Comparison of ENCODE assay signal across 8 cellular contexts in the genomic region with DNA sequence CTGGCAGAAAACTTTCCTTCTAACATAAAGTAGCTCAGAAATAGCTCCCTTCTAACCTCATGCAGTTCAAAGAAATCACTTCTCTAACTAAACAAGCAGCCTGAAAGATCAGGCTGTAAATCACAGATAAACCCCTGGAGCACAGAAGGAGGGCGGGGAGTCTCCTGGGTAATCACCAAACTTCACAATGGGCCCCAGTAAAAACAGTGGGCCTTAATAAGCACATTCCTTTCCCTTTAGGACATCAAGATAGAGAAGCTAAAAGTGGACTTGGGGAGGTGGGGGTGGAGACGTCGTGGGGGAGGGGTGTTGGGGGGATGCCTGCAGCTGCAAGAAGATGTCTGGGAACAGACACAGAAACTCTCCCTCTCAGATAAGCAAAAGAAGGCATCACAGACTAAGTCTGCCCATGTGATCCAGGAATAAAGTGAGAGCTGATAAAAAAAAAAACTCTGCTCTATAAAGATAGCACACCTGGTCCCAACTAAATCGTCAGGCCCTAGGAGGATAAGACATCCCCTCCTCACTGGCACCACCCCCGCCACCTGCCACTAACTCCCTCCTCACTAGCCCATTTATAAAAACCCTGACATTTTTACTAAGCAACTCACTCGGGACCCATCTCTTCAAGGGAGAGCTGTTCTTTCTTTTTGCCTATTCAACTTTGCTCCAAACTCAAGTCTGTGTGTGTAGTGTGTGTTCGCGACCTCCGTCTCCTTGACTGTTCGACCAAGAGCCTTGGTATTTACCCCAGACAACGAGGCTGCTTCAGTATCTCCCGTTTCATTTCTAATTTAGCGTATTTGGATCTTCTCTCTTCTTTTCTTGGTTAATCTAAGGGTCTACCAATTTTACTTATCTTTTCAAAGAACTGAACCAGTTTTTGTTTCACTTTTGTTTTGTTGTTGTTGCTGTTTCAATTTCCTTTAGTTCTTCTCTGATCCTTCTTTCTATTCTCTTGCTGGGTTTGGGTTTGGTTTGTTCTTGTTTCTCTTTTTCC. TPM values are rescaled to one million over a fixed set of nuclear protein-coding genes. Genes with fewer than 3 reads are reported as not detected.
DNase-seq lines count a peak whose midpoint lies in the region; ATAC-seq and TF ChIP-seq lines count a peak whose summit lies in the region.

No MANE protein-coding gene starts in this region.

- 4 to 11% (median 5%) methylated on average over 13 of the region's 13 CpGs for WGBS in stomach, 5 donors

- CTCF ChIA-PET in activated CD4-positive, alpha-beta T cell treated with anti-CD3 and anti-CD28 coated beads for 36 hours (lab: Charles Lee) = interaction anchor here (1.2 kb wide), 1 partner anchor 20 kb away, joined by 3 read pairs; no protein-coding TSS in a partner anchor

- peak overlapping the region; percentile 36 to 58 (median 45) for H3K4me3 ChIP-seq in breast epithelium
- H3K4me3 ChIP-seq in kidney epithelial cell (ENCODE audit: low read depth, low read length) = peak overlapping the region; percentile 41
- H3K4me3 ChIP-seq in stomach = peak overlapping the region; percentile 39 to 47 (median 44)

- no peaks in the 10 kb centered on the region for H3K27me3 Mint-ChIP-seq in activated CD4-positive, alpha-beta T cell treated with anti-CD3 and anti-CD28 coated beads for 36 hours

- POLR2A ChIA-PET in activated CD4-positive, alpha-beta T cell treated with anti-CD3 and anti-CD28 coated beads for 36 hours (lab: Charles Lee) = interaction anchor here (0.6 kb wide), 1 partner anchor 38 kb away, joined by 3 read pairs; no protein-coding TSS in a partner anchor

- peaks cover 36% of the 10 kb centered on the region for H3K4me1 Mint-ChIP-seq in activated CD4-positive, alpha-beta T cell treated with anti-CD3 and anti-CD28 coated beads for 36 hours

- intact Hi-C loops in activated CD4-positive, alpha-beta T cell treated with anti-CD3 and anti-CD28 coated beads for 36 hours (cut with DNase I, micrococcal nuclease) = loop anchor here (2.0 to 10.0 kb wide), 4 partner anchors 37 to 660 kb away; a partner anchor contains a TSS
- intact Hi-C loops in breast epithelium (cut with DNase I; ENCODE audit: low total_unique reads) (no loop called here), stomach (cut with DNase I; ENCODE audit: low total_unique reads) (no loop called here)

- H3K36me3 ChIP-seq in breast epithelium = no peaks in the 10 kb centered on the region
- H3K36me3 ChIP-seq in kidney epithelial cell (ENCODE audit: control insufficient read depth, insufficient read depth, low read length) = no peaks in the 10 kb centered on the region
- H3K36me3 ChIP-seq in stomach = no peaks in the 10 kb centered on the region

- H3K4me1 ChIP-seq in breast epithelium = peaks cover 0 to 6% of the 10 kb centered on the region in 2 donors
- H3K4me1 ChIP-seq in stomach = peaks cover 15 to 57% (median 39%) of the 10 kb centered on the region in 4 donors

- no peak overlapping the region for H3K4me3 Mint-ChIP-seq in activated CD4-positive, alpha-beta T cell treated with anti-CD3 and anti-CD28 coated beads for 36 hours

- peak overlapping the region; percentile 79 to 80 for H3K27ac ChIP-seq in breast epithelium
- H3K27ac ChIP-seq in stomach = peak overlapping the region; percentile 71 to 87 (median 86)

- DNase-seq in activated CD4-positive, alpha-beta T cell treated with anti-CD3 and anti-CD28 coated beads for 36 hours = peak; percentile 36
- no peak for DNase-seq in activated CD4-positive, alpha-beta T cell treated with anti-CD3 and anti-CD28 coated beads for 48 hours
- DNase-seq in NCI-H2171 (lab: John Stamatoyannopoulos, UW) (peak; percentile 58), breast epithelium (ENCODE audit: low spot score in 2 of 2) (no peak), kidney epithelial cell (ENCODE audit: low read depth) (peak; percentile 65), stomach (no peak), NCI-H1694 treated with DMSO at 0.1 percent for 48 hours (lab: John Stamatoyannopoulos, UW) (no peak)

- H3K27me3 ChIP-seq in breast epithelium (no peaks in the 10 kb centered on the region), kidney epithelial cell (ENCODE audit: control insufficient read depth, insufficient read depth, low read length) (no peaks in the 10 kb centered on the region), stomach (no peaks in the 10 kb centered on the region)

- peaks cover 24% of the 10 kb centered on the region for H3K36me3 Mint-ChIP-seq in activated CD4-positive, alpha-beta T cell treated with anti-CD3 and anti-CD28 coated beads for 36 hours (ENCODE audit: low read depth)

- no peak overlapping the region for H3K27ac Mint-ChIP-seq in activated CD4-positive, alpha-beta T cell treated with anti-CD3 and anti-CD28 coated beads for 36 hours

- peaks cover 6% of the 10 kb centered on the region for H3K9me3 Mint-ChIP-seq in activated CD4-positive, alpha-beta T cell treated with anti-CD3 and anti-CD28 coated beads for 36 hours (ENCODE audit: low read depth)

- TF ChIP-seq CTCF in breast epithelium (IDR thresholded peaks at IDR 0.05) = no peak
- no peak for TF ChIP-seq CTCF in kidney epithelial cell (IDR thresholded peaks at IDR 0.05; ENCODE audit: insufficient read depth, low read length, poor library complexity, severe bottlenecking)
- no peak for TF ChIP-seq CTCF in stomach (IDR thresholded peaks at IDR 0.05)

- H3K9me3 ChIP-seq in breast epithelium = no peaks in the 10 kb centered on the region
- no peaks in the 10 kb centered on the region for H3K9me3 ChIP-seq in stomach

- peak; percentile 47 for ATAC-seq in activated CD4-positive, alpha-beta T cell treated with anti-CD3 and anti-CD28 coated beads for 36 hours
- ATAC-seq in HG02798 (IDR thresholded peaks at IDR 0.05; ENCODE audit: poor library complexity, unreplicated experiment) = no peak

- TF ChIP-seq POLR2A in breast epithelium (IDR thresholded peaks at IDR 0.05) (no peak), stomach (IDR thresholded peaks at IDR 0.05) (no peak)

- no peak for TF ChIP-seq EP300 in stomach (IDR thresholded peaks at IDR 0.05)

RNA-seq across cellular contexts. Expression of a gene that starts 31.7 kb away (rescaled TPM):
- 10 to 100 TPM; 13.0 to 20.8 TPM for total RNA-seq in activated CD4-positive, alpha-beta T cell treated with anti-CD3 and anti-CD28 coated beads for 36 hours
- total RNA-seq in breast epithelium = 10 to 100 TPM in 2 of 3 donors, 1 to 10 TPM in 1; 9.2 to 14.4 (median 12.9) TPM
- total RNA-seq in kidney epithelial cell = 16.0 and 23.8 TPM in 2 replicates
- total RNA-seq in stomach = 10 to 100 TPM in 1 of 5 donors, 1 to 10 TPM in 4; 4.5 to 16.3 (median 5.8) TPM
- 10 to 100 TPM; 12.4 to 19.3 (median 12.4) TPM for polyA plus RNA-seq in stomach

Comparison
In these comparisons a context has a peak if more than half of its experiments do, and no peak if none do; other contexts are left out.
1. DNase-seq: peak in activated CD4-positive, alpha-beta T cell treated with anti-CD3 and anti-CD28 coated beads for 36 hours (single experiment), NCI-H2171 (single experiment) and kidney epithelial cell (single experiment); none in activated CD4-positive, alpha-beta T cell treated with anti-CD3 and anti-CD28 coated beads for 48 hours (single experiment), breast epithelium (0 of 2), stomach (single experiment) and NCI-H1694 treated with DMSO at 0.1 percent for 48 hours (single experiment).
2. intact Hi-C loops: an anchor here in activated CD4-positive, alpha-beta T cell treated with anti-CD3 and anti-CD28 coated beads for 36 hours (2.0 to 10.0 kb wide); none called in breast epithelium and stomach.
3. Peak in every context shown above with its lines, with median percentiles within 50 percentile points of each other: H3K4me3 ChIP-seq.